Comparison of ENCODE assay signal across 10 cellular contexts in the genomic region with DNA sequence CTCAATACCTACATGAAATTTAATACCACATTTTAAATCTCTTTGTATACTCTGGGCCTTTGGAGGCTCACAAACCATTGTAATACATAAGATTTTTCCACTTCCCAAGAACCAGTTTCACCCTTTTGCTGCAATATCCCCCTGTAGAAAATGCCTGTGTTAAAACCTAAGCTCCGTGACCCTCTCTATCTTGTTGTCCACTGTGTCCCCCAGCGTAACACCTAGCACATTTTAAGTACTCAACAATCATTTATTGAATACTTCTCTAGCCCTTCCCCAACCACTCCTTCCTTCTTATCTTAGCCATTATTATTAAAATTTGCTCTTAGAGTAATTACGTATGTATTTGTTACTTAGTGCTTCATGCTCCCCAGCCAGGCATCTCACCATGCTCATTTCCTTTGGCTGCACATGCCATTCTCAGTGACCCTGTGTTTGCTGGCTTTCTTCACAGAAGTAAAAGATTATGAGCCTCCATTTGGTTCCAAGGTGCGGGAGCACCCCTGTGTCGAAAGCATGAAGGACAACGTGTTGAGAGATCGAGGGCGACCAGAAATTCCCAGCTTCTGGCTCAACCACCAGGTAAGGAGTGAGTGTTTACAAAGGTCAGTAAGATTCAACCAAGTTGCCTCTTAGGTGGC.
DNase-seq lines count a peak whose midpoint lies in the region; ATAC-seq and TF ChIP-seq lines count a peak whose summit lies in the region.
"Had no signal": no experiment of that assay in that cellular context is flagged by ENCODE, and none has a peak within 500 bp of the region (broad histone marks: within the 10 kb centered on the region; RNA-seq: fewer than 3 reads in every experiment).

No MANE protein-coding gene starts in this region.

- POLR2A ChIA-PET in OCI-LY7 (lab: Charles Lee): no interaction called here

- H3K79me2 ChIP-seq in OCI-LY7 (ENCODE audit: insufficient read depth, low read depth, low read length): no peaks in the 10 kb centered on the region

- CTCF ChIA-PET in OCI-LY7 (lab: Charles Lee; ENCODE audit: unreplicated experiment): no interaction called here

- peak overlapping the region; percentile 9 for H3K27ac Mint-ChIP-seq in activated T-cell treated with anti-CD3 and anti-CD28 coated beads, Interleukin-2, amount 50 U/mL, for 72 hours
- peak overlapping the region; percentile 98 for H3K27ac Mint-ChIP-seq in activated naive CD8-positive, alpha-beta T cell

- H3K27me3 Mint-ChIP-seq in activated T-cell treated with anti-CD3 and anti-CD28 coated beads, Interleukin-2, amount 50 U/mL, for 72 hours (ENCODE audit: low read depth): no peaks in the 10 kb centered on the region
- H3K27me3 Mint-ChIP-seq in activated naive CD8-positive, alpha-beta T cell: no peaks in the 10 kb centered on the region

- no peaks in the 10 kb centered on the region for H3K9me2 ChIP-seq in OCI-LY7 (ENCODE audit: insufficient read depth, low read length)

- peaks cover 7 to 16% of the 10 kb centered on the region in 2 donors for H3K36me3 ChIP-seq in mucosa of rectum (ENCODE audit: control insufficient read depth in 2 of 2, insufficient read depth in 2 of 2, low read length in 2 of 2)
- peaks cover 9% of the 10 kb centered on the region for H3K36me3 ChIP-seq in thoracic aorta
- peaks cover 91% of the 10 kb centered on the region for H3K36me3 ChIP-seq in OCI-LY7 (ENCODE audit: insufficient read depth, low read length)

- H3K9me3 ChIP-seq in mucosa of rectum (ENCODE audit: control insufficient read depth in 2 of 2, low read length in 2 of 2): no peaks in the 10 kb centered on the region
- no peaks in the 10 kb centered on the region for H3K9me3 ChIP-seq in thoracic aorta
- no peaks in the 10 kb centered on the region for H3K9me3 ChIP-seq in OCI-LY7 (ENCODE audit: low read length)
- H3K9me3 ChIP-seq: mucosa of descending colon had no signal

- no peaks in the 10 kb centered on the region for H3K9me3 Mint-ChIP-seq in activated T-cell treated with anti-CD3 and anti-CD28 coated beads, Interleukin-2, amount 50 U/mL, for 72 hours
- peaks cover 3% of the 10 kb centered on the region for H3K9me3 Mint-ChIP-seq in activated naive CD8-positive, alpha-beta T cell (ENCODE audit: low read depth)

- no peak overlapping the region for H3K9ac ChIP-seq in mucosa of rectum (ENCODE audit: low read depth in 1 of 2, low read length in 2 of 2)

- H2AFZ ChIP-seq in OCI-LY7 (ENCODE audit: low read length): no peak overlapping the region

- H3K4me1 Mint-ChIP-seq in activated T-cell treated with anti-CD3 and anti-CD28 coated beads, Interleukin-2, amount 50 U/mL, for 72 hours (ENCODE audit: low read depth): peaks cover 84% of the 10 kb centered on the region
- peaks cover 96% of the 10 kb centered on the region for H3K4me1 Mint-ChIP-seq in activated naive CD8-positive, alpha-beta T cell (ENCODE audit: low read depth)

- H3K27ac ChIP-seq in mucosa of rectum (ENCODE audit: low read depth in 2 of 2, low read length in 2 of 2): peak overlapping the region; percentile 67 to 78
- H3K27ac ChIP-seq in thoracic aorta: peak overlapping the region; percentile 75 to 85
- no peak overlapping the region for H3K27ac ChIP-seq in OCI-LY7 (ENCODE audit: low read depth, low read length, poor library complexity, severe bottlenecking)

- H3K4me3 Mint-ChIP-seq in activated T-cell treated with anti-CD3 and anti-CD28 coated beads, Interleukin-2, amount 50 U/mL, for 72 hours: peak overlapping the region; percentile 9 to 31
- H3K4me3 Mint-ChIP-seq in activated naive CD8-positive, alpha-beta T cell: peak overlapping the region; percentile 35

- TF ChIP-seq CTCF in thoracic aorta (IDR thresholded peaks at IDR 0.05): no peak
- no peak for TF ChIP-seq CTCF in OCI-LY7 (conservative IDR thresholded peaks at IDR 0.05; ENCODE audit: low read length)

- H3K27me3 ChIP-seq in mucosa of rectum (ENCODE audit: control insufficient read depth in 2 of 2, insufficient read depth in 2 of 2, low read length in 2 of 2) (no peaks in the 10 kb centered on the region), thoracic aorta (replicated peaks; ENCODE audit: insufficient read depth) (no peaks in the 10 kb centered on the region)

- H4K20me1 ChIP-seq in OCI-LY7 (ENCODE audit: insufficient read depth, low read length): peaks cover 2% of the 10 kb centered on the region; the same call in 1 of the 2 replicates

- peaks cover 24 to 55% of the 10 kb centered on the region in 2 donors for H3K36me3 Mint-ChIP-seq in activated T-cell treated with anti-CD3 and anti-CD28 coated beads, Interleukin-2, amount 50 U/mL, for 72 hours (ENCODE audit: insufficient read depth in 2 of 2)
- peaks cover 45% of the 10 kb centered on the region for H3K36me3 Mint-ChIP-seq in activated naive CD8-positive, alpha-beta T cell

- ATAC-seq in activated T-cell treated with anti-CD3 and anti-CD28 coated beads, Interleukin-2, amount 50 U/mL, for 72 hours (replicated peaks in 1 of 2): no peak
- ATAC-seq in thoracic aorta (ENCODE audit: insufficient number of reproducible peaks, low FRiP score, low read depth) (no peak), HG03378 (IDR thresholded peaks at IDR 0.05; ENCODE audit: unreplicated experiment) (no peak)

- DNase-seq in activated T-cell treated with anti-CD3 and anti-CD28 coated beads, Interleukin-2, amount 50 U/mL, for 72 hours: no peak
- DNase-seq in activated T-cell treated with anti-CD3 and anti-CD28 coated beads for 4 hours (no peak), thoracic aorta (ENCODE audit: low spot score) (no peak), RKO (ENCODE audit: low spot score) (no peak), OCI-LY7 (ENCODE audit: low spot score) (no peak)
- DNase-seq: NCI-H510A had no signal

- no peak overlapping the region for H3K4me2 ChIP-seq in OCI-LY7 (ENCODE audit: low read length)

- BruUV-seq in OCI-LY7 (replicated peaks; lab: Mats Ljungman, UMichigan): no TSS peak

- no peak overlapping the region for H3K4me3 ChIP-seq in mucosa of rectum (ENCODE audit: low read length in 2 of 2)
- H3K4me3 ChIP-seq in thoracic aorta: no peak overlapping the region
- H3K4me3 ChIP-seq in OCI-LY7 (ENCODE audit: low read depth, low read length, poor library complexity, severe bottlenecking): no peak overlapping the region
- H3K4me3 ChIP-seq: mucosa of descending colon had no signal

- intact Hi-C loops in OCI-LY7 (cut with micrococcal nuclease; ENCODE audit: unreplicated experiment): no loop called here

- H3K4me1 ChIP-seq in mucosa of rectum (ENCODE audit: control insufficient read depth in 2 of 2, insufficient read depth in 2 of 2, low read length in 2 of 2): peaks cover 15 to 25% of the 10 kb centered on the region in 2 donors
- peaks cover 50 to 95% of the 10 kb centered on the region in 2 donors for H3K4me1 ChIP-seq in thoracic aorta (ENCODE audit: control insufficient read depth in 1 of 2, low read depth in 2 of 2)
- H3K4me1 ChIP-seq in OCI-LY7 (ENCODE audit: insufficient read depth, low read length, poor library complexity, severe bottlenecking): no peaks in the 10 kb centered on the region
